ENCODE assay signal across 1 cellular context in the genomic region with DNA sequence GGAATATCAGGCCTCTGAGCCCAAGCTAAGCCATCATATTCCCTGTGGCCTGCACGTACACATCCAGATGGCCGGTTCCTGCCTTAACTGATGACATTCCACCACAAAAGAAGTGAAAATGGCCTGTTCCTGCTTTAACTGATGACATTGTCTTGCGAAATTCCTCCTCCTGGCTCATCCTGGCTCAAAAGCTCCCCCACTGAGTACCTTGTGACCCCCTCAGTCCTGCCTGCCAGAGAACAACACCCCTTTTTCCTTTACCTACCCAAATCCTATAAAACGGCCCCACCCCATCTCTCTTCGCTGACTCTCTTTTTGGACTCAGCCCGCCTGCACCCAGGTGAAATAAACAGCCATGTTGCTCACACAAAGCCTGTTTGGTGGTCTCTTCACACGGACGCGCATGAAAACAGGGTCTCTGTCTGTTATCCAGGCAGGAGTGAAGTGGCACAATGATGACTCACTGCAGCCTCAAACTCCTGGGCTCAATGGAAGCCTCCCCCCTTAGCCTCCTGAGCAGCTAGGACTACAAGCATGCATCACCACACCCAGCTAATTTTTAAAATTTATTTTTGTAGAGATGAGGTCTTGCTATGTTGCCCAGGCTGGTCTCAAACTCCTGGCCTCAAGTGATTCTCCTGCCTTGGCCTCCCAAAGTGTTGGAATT.
TF ChIP-seq lines count a peak whose summit lies in the region.
"Not testable (repeated sequence)": the region's sequence is repeated elsewhere in the genome, so short reads cannot be mapped to it uniquely, and the experiment has no call there.

No MANE protein-coding gene starts in this region.

TF ChIP-seq in K562, 482 proteins besides CTCF, POLR2A, EP300 and RAD21:
- TF ChIP-seq CEBPB (tag; IDR thresholded peaks at IDR 0.05) = peak; percentile 47; the same call in 1 of the 2 replicates
- TF ChIP-seq, protein P1, sequence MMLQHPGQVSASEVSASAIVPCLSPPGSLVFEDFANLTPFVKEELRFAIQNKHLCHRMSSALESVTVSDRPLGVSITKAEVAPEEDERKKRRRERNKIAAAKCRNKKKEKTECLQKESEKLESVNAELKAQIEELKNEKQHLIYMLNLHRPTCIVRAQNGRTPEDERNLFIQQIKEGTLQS (IDR thresholded peaks at IDR 0.05) = peak; percentile 34; the same call in 1 of the 2 replicates
- TF ChIP-seq, protein P1 (CRISPR knock-in tag; conservative IDR thresholded peaks at IDR 0.05) = not testable (repeated sequence)
